1 cellular context compared by ENCODE assay signal in the genomic region with DNA sequence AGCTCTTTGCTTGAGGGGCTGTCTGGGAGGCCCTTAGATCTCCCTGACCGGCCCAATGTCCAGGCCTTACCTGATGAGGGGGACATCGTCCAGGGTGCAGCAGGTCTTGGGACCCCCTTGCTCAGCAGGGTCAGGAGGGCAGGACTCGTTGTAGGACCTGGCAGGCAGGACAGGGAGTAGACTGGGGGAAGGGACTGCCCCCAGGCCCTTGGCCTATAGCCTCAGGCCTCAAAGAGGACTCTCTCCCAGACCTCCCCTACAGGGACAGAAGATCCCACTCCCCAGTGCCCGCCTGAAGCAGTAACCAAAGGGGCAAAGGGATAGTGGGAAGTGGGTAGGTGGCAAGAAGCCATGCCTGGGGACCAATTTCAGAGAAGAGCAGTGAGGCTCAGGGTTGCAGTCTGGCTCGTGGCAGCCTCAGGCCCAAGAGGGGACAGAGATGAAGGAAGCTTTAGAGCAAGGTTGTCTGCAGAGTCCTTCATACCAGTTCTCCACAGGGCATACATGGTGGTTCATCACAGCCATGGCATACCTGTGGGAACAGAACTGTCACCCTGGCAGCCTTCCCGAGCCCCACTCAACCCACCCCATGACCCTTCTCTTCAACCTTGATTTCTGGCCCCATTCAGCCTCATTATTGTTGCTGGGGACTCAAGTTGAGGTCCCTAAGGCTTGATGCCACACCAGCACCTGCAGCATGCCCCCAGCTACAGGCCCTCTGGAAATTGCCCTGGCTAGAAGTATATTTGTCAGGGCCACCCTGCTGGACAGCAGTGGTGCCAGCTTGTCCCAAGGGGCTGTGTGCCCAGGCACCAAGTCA.
TF ChIP-seq lines count a peak whose summit lies in the region.

No MANE protein-coding gene starts in this region.

TF ChIP-seq in GM23338, 12 proteins besides CTCF, POLR2A, EP300 and RAD21:
- no peak for TF ChIP-seq STAT1 (IDR thresholded peaks at IDR 0.05; ENCODE audit: unreplicated experiment)
